ENCODE assay signal across 19 cellular contexts in the genomic region with DNA sequence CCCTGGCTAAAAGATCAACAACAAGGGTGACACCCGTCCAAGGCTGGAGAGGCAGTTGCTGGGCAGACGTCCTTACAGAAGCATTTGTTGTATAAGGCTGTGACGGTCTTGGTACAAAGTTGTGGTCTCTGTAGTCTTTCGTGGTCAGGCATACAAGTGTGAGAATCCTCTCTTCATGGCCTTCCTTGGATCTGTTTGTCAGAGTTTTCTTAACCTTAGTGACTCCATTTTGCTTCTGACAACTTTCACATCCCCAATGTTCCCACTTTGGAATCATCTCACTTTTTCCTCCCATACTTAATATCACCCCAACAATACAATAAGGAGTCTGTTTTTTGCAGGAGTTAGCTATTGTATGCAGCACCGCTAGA.
DNase-seq lines count a peak whose midpoint lies in the region; ATAC-seq and TF ChIP-seq lines count a peak whose summit lies in the region.
"Had no signal": no experiment of that assay in that cellular context is flagged by ENCODE, and none has a peak within 500 bp of the region (broad histone marks: within the 10 kb centered on the region; RNA-seq: fewer than 3 reads in every experiment).

No MANE protein-coding gene starts in this region.

- H3K27me3 ChIP-seq in PC-3 (ENCODE audit: low read length): no peaks in the 10 kb centered on the region
- H3K27me3 ChIP-seq in endodermal cell (ENCODE audit: control insufficient read depth, insufficient read depth, low read length, poor library complexity, severe bottlenecking): no peaks in the 10 kb centered on the region
- H3K27me3 ChIP-seq in psoas muscle (ENCODE audit: insufficient read depth in 3 of 3, low read length in 2 of 3): no peaks in the 10 kb centered on the region
- H3K27me3 ChIP-seq: adrenal gland had no signal

- TF ChIP-seq CTCF in CD14-positive monocyte (IDR thresholded peaks at IDR 0.05) (no peak), PC-3 (conservative IDR thresholded peaks at IDR 0.05; ENCODE audit: low read depth, low read length) (no peak), endodermal cell (conservative IDR thresholded peaks at IDR 0.05) (no peak), psoas muscle (IDR thresholded peaks at IDR 0.05) (no peak)

- H3K27ac ChIP-seq in PC-3 (ENCODE audit: low read length) (peak overlapping the region; percentile 82), endodermal cell (ENCODE audit: low read depth, low read length) (no peak overlapping the region), psoas muscle (peak overlapping the region; percentile 87)
- H3K27ac ChIP-seq: KMS-11 had no signal

- H3K4me3 ChIP-seq in PC-3 (ENCODE audit: low read length) (no peak overlapping the region; the same call in 1 of the 2 replicates), endodermal cell (ENCODE audit: low read length) (no peak overlapping the region), psoas muscle (no peak overlapping the region)
- H3K4me3 ChIP-seq: adrenal gland had no signal

- H3K9ac ChIP-seq in PC-3 (ENCODE audit: low read length): no peak overlapping the region
- H3K9ac ChIP-seq in endodermal cell (ENCODE audit: extremely low read depth, low read length, poor library complexity, severe bottlenecking): no peak overlapping the region
- H3K9ac ChIP-seq: KMS-11 had no signal

- H3K36me3 Mint-ChIP-seq in CD14-positive monocyte (no peaks in the 10 kb centered on the region), endodermal cell (ENCODE audit: low read depth) (no peaks in the 10 kb centered on the region)
- H3K36me3 Mint-ChIP-seq: CD8-positive, alpha-beta memory T cell had no signal

- H3K36me3 ChIP-seq in PC-3 (ENCODE audit: low read depth, low read length) (no peaks in the 10 kb centered on the region), endodermal cell (ENCODE audit: control insufficient read depth, insufficient read depth, low read length) (no peaks in the 10 kb centered on the region), psoas muscle (ENCODE audit: insufficient read depth in 1 of 2, low read depth in 1 of 2) (no peaks in the 10 kb centered on the region)
- H3K36me3 ChIP-seq: adrenal gland had no signal

- 90 to 100% methylated on average over 3 to 5 of the region's 5 CpGs for WGBS in endodermal cell (ENCODE audit: insufficient coverage in 1 of 2, insufficient read length in 1 of 2), 2 experiments
- WGBS in psoas muscle, 3 donors: 72 to 84% (median 80%) methylated on average over 5 of the region's 5 CpGs

- POLR2A ChIA-PET in PC-3 (lab: Charles Lee; ENCODE audit: unreplicated experiment): no interaction called here

- no peaks in the 10 kb centered on the region for H3K79me2 ChIP-seq in PC-3 (ENCODE audit: low read length)

- no peak overlapping the region for H3K4me3 Mint-ChIP-seq in CD14-positive monocyte
- H3K4me3 Mint-ChIP-seq in endodermal cell: no peak overlapping the region
- H3K4me3 Mint-ChIP-seq: CD8-positive, alpha-beta memory T cell had no signal

- peak overlapping the region; percentile 65 for H3K4me2 ChIP-seq in PC-3 (ENCODE audit: low read length)
- H3K4me2 ChIP-seq: KMS-11 had no signal

- CTCF ChIA-PET in PC-3 (lab: Charles Lee): interaction anchor here (1.3 kb wide), 1 partner anchor 25 kb away, joined by 5 read pairs; no protein-coding TSS in a partner anchor

- H3K9me3 Mint-ChIP-seq in CD14-positive monocyte: peaks cover 0 to 3% (median 0%) of the 10 kb centered on the region in 7 donors
- no peaks in the 10 kb centered on the region for H3K9me3 Mint-ChIP-seq in endodermal cell

- H3K9me2 ChIP-seq in PC-3 (replicated peaks; ENCODE audit: low read length): no peaks in the 10 kb centered on the region

- intact Hi-C loops in CD14-positive monocyte (cut with micrococcal nuclease): loop anchor here in 1 of 2 donors (10.0 kb wide), 1 partner anchor 75 kb away; a partner anchor contains a TSS
- intact Hi-C loops in PC-3 (cut with micrococcal nuclease): loop anchor here (2.0 kb wide), 2 partner anchors 35 to 77 kb away; no protein-coding TSS in a partner anchor
- intact Hi-C loops in psoas muscle (cut with DNase I): loop anchor here (2.0 to 5.0 kb wide), 2 partner anchors 13 to 72 kb away; a partner anchor contains a TSS

- H4K20me1 ChIP-seq in PC-3 (ENCODE audit: low read length): no peaks in the 10 kb centered on the region

- H3K4me1 ChIP-seq in PC-3 (ENCODE audit: insufficient read depth, low read length) (peaks cover 30% of the 10 kb centered on the region), endodermal cell (ENCODE audit: control insufficient read depth, insufficient read depth, low read length) (no peaks in the 10 kb centered on the region), psoas muscle (peaks cover 26% of the 10 kb centered on the region)

- BruUV-seq in PC-3 (replicated peaks; lab: Mats Ljungman, UMichigan): no TSS peak

- no peaks in the 10 kb centered on the region for H3F3A ChIP-seq in PC-3 (ENCODE audit: low read length, unreplicated experiment)

- peaks cover 0 to 6% (median 2%) of the 10 kb centered on the region in 3 donors for H3K27me3 Mint-ChIP-seq in CD14-positive monocyte (ENCODE audit: low read depth in 3 of 3)
- H3K27me3 Mint-ChIP-seq in endodermal cell (ENCODE audit: insufficient read depth): no peaks in the 10 kb centered on the region

- H3K9me3 ChIP-seq in PC-3 (ENCODE audit: low read length) (no peaks in the 10 kb centered on the region), endodermal cell (ENCODE audit: control insufficient read depth, low read length) (no peaks in the 10 kb centered on the region), psoas muscle (peaks cover 2% of the 10 kb centered on the region)
- H3K9me3 ChIP-seq: adrenal gland had no signal

- H3K27ac Mint-ChIP-seq in CD14-positive monocyte (peak overlapping the region in 4 of 7 donors; percentile 41 to 92 (median 90)), endodermal cell (peak overlapping the region; percentile 40)
- H3K27ac Mint-ChIP-seq: CD8-positive, alpha-beta memory T cell had no signal

- DNase-seq in CD14-positive monocyte (ENCODE audit: low spot score) (no peak), PC-3 (no peak), endodermal cell (no peak), psoas muscle (no peak), DMS114 treated with DMSO at 0.1 percent for 48 hours (lab: John Stamatoyannopoulos, UW; ENCODE audit: unreplicated experiment) (no peak), NCI-H446 (lab: John Stamatoyannopoulos, UW) (no peak), NCI-H510A treated with DMSO at 0.1 percent for 48 hours (lab: John Stamatoyannopoulos, UW) (no peak)
- no peak for DNase-seq in activated naive CD4-positive, alpha-beta T cell treated with Interleukin-2 at 50 U/mL for 16 hours
- DNase-seq: activated CD8-positive, alpha-beta memory T cell treated with anti-CD3 and anti-CD28 coated beads, Interleukin-2, amount 50 U/mL, for 48 hours; activated gamma-delta T cell; CD8-positive, alpha-beta memory T cell; central memory CD4-positive, alpha-beta T cell; effector CD4-positive, alpha-beta T cell; head of caudate nucleus; NCI-H526; Right ventricle myocardium superior; T-helper 1 cell had no signal

- no peak overlapping the region for H2AFZ ChIP-seq in PC-3 (ENCODE audit: low read length)

- peaks cover 41% of the 10 kb centered on the region for H3K4me1 Mint-ChIP-seq in CD14-positive monocyte
- peaks cover 25% of the 10 kb centered on the region for H3K4me1 Mint-ChIP-seq in endodermal cell

- no peak for ATAC-seq in PC-3
- ATAC-seq in psoas muscle: no peak
